In genomic region chr6:157314705-157315321, GRCh38 we compare ENCODE assay signal across 8 cellular contexts. TPM values are rescaled to one million over a fixed set of nuclear protein-coding genes. Genes with fewer than 3 reads are reported as not detected.
A peak's percentile ranks its signal among the peaks of the same experiment; 100 is the strongest.
DNase-seq lines count a peak whose midpoint lies in the region; ATAC-seq and TF ChIP-seq lines count a peak whose summit lies in the region.

No MANE protein-coding gene starts in this region.

- CTCF ChIA-PET in activated CD4-positive, alpha-beta T cell treated with anti-CD3 and anti-CD28 coated beads, Interleukin-2, amount 10 ng/mL, durations not matched to agents 7 days and 5 days (lab: Charles Lee): interaction anchor here (0.6 to 1.8 kb wide), 13 partner anchors 9 to 667 kb away, joined by 3 to 14 read pairs (median 3); partner anchors contain the start of genes SYNJ2 and TMEM242

- no peaks in the 10 kb centered on the region for H3K27me3 ChIP-seq in heart right ventricle
- H3K27me3 ChIP-seq in spleen (replicated peaks in 1 of 7): no peaks in the 10 kb centered on the region
- H3K27me3 ChIP-seq in effector memory CD4-positive, alpha-beta T cell (replicated peaks; ENCODE audit: control insufficient read depth, insufficient read depth, low read length, poor library complexity, severe bottlenecking): no peaks in the 10 kb centered on the region

- 20% methylated on average over 7 of the region's 7 CpGs for WGBS in heart right ventricle, 2 donors
- 17 to 26% (median 24%) methylated on average over 7 of the region's 7 CpGs for WGBS in spleen, 5 donors

- no peak overlapping the region for H3K27ac Mint-ChIP-seq in activated CD4-positive, alpha-beta T cell treated with anti-CD3 and anti-CD28 coated beads, Interleukin-2, amount 10 ng/mL, durations not matched to agents 7 days and 5 days

- H3K36me3 ChIP-seq in heart right ventricle (peaks cover 0 to 67% (median 18%) of the 10 kb centered on the region in 9 donors), spleen (peaks cover 0 to 65% (median 31%) of the 10 kb centered on the region in 6 donors)
- H3K36me3 ChIP-seq in effector memory CD4-positive, alpha-beta T cell (ENCODE audit: control insufficient read depth, insufficient read depth, low read length): peaks cover 20% of the 10 kb centered on the region

- H3K4me3 Mint-ChIP-seq in activated CD4-positive, alpha-beta T cell treated with anti-CD3 and anti-CD28 coated beads, Interleukin-2, amount 10 ng/mL, durations not matched to agents 7 days and 5 days: no peak overlapping the region

- H3K27ac ChIP-seq in heart right ventricle (peak overlapping the region in 3 of 10 donors; percentile 13 to 46 (median 26)), spleen (peak overlapping the region in 1 of 8 donors; percentile 9)
- no peak overlapping the region for H3K27ac ChIP-seq in effector memory CD4-positive, alpha-beta T cell (ENCODE audit: insufficient read depth, low read length, poor library complexity, severe bottlenecking)

- H3K4me3 ChIP-seq in heart right ventricle (no peak overlapping the region), spleen (no peak overlapping the region)
- H3K4me3 ChIP-seq in effector memory CD4-positive, alpha-beta T cell (ENCODE audit: insufficient read depth, low read depth, low read length, poor library complexity, severe bottlenecking): no peak overlapping the region

- H3K9me3 ChIP-seq in heart right ventricle (no peaks in the 10 kb centered on the region), spleen (no peaks in the 10 kb centered on the region)
- no peaks in the 10 kb centered on the region for H3K9me3 ChIP-seq in effector memory CD4-positive, alpha-beta T cell (ENCODE audit: control insufficient read depth, low read length)

- DNase-seq in AG08395 (ENCODE audit: low spot score): peak; percentile 70
- peak; percentile 58 for DNase-seq in activated CD4-positive, alpha-beta T cell treated with anti-CD3 and anti-CD28 coated beads, Interleukin-2, amount 10 ng/mL, durations not matched to agents 7 days and 5 days
- DNase-seq in heart right ventricle: no peak
- no peak for DNase-seq in spleen
- DNase-seq in mucosa of gallbladder (ENCODE audit: low spot score): no peak
- no peak for DNase-seq in effector memory CD4-positive, alpha-beta T cell

- TF ChIP-seq POLR2A in spleen (IDR thresholded peaks at IDR 0.05): no peak

- H3K4me1 ChIP-seq in heart right ventricle (peaks cover 0 to 37% (median 24%) of the 10 kb centered on the region in 9 donors), spleen (peaks cover 0 to 36% (median 12%) of the 10 kb centered on the region in 6 donors)
- no peaks in the 10 kb centered on the region for H3K4me1 ChIP-seq in effector memory CD4-positive, alpha-beta T cell (ENCODE audit: control insufficient read depth, insufficient read depth, low read length, poor library complexity, severe bottlenecking)

- no peaks in the 10 kb centered on the region for H3K9me3 Mint-ChIP-seq in activated CD4-positive, alpha-beta T cell treated with anti-CD3 and anti-CD28 coated beads, Interleukin-2, amount 10 ng/mL, durations not matched to agents 7 days and 5 days

- POLR2A ChIA-PET in activated CD4-positive, alpha-beta T cell treated with anti-CD3 and anti-CD28 coated beads, Interleukin-2, amount 10 ng/mL, durations not matched to agents 7 days and 5 days (lab: Charles Lee): no interaction called here

- peaks cover 9% of the 10 kb centered on the region for H3K4me1 Mint-ChIP-seq in activated CD4-positive, alpha-beta T cell treated with anti-CD3 and anti-CD28 coated beads, Interleukin-2, amount 10 ng/mL, durations not matched to agents 7 days and 5 days

- intact Hi-C loops in heart right ventricle (cut with DNase I): loop anchor here (2.0 to 10.0 kb wide), 13 partner anchors 66 to 750 kb away; partner anchors contain the start of gene ZDHHC14 (in 2 of the 10)
- intact Hi-C loops in spleen (cut with DNase I; ENCODE audit: low total_unique reads): loop anchor here (5.0 to 10.0 kb wide), 2 partner anchors 280 to 352 kb away; no protein-coding TSS in a partner anchor

- TF ChIP-seq CTCF in heart right ventricle (IDR thresholded peaks at IDR 0.05) (peak; percentile 56 to 97 (median 85)), spleen (IDR thresholded peaks at IDR 0.05 in 8 of 11, conservative IDR thresholded peaks at IDR 0.05 in 3 of 11) (peak; percentile 41 to 89 (median 77))

- H3K36me3 Mint-ChIP-seq in activated CD4-positive, alpha-beta T cell treated with anti-CD3 and anti-CD28 coated beads, Interleukin-2, amount 10 ng/mL, durations not matched to agents 7 days and 5 days (ENCODE audit: low read depth): peaks cover 25% of the 10 kb centered on the region

- ATAC-seq in GM18867 (IDR thresholded peaks at IDR 0.05; ENCODE audit: unreplicated experiment): peak; percentile 81
- ATAC-seq in HG03139 (IDR thresholded peaks at IDR 0.05; ENCODE audit: unreplicated experiment): peak; percentile 67
- ATAC-seq in heart right ventricle: peak in 7 of 8 donors; percentile 56 to 85 (median 69)

- H3K27me3 Mint-ChIP-seq in activated CD4-positive, alpha-beta T cell treated with anti-CD3 and anti-CD28 coated beads, Interleukin-2, amount 10 ng/mL, durations not matched to agents 7 days and 5 days: no peaks in the 10 kb centered on the region

RNA-seq across cellular contexts. Expression of gene TMEM242, which starts 8.5 kb away (rescaled TPM):
- 1 to 10 TPM; 7.9 to 9.0 TPM for total RNA-seq in activated CD4-positive, alpha-beta T cell treated with anti-CD3 and anti-CD28 coated beads, Interleukin-2, amount 10 ng/mL, durations not matched to agents 7 days and 5 days
- 10 to 100 TPM; 12.5 to 18.7 (median 16.7) TPM for total RNA-seq in heart right ventricle
- polyA plus RNA-seq in heart right ventricle: 10 to 100 TPM in 1 of 2 donors, 1 to 10 TPM in 1; 8.9 to 14.2 TPM
- 10 to 100 TPM in 3 of 7 donors, 1 to 10 TPM in 4; 5.6 to 16.0 (median 9.2) TPM for total RNA-seq in spleen
- polyA plus RNA-seq in spleen: 1 to 10 TPM; 3.7 to 6.7 (median 5.8) TPM
- 13.1 TPM for total RNA-seq in mucosa of gallbladder

Comparison
In these comparisons a context has a peak if more than half of its experiments do, and no peak if none do; other contexts are left out.
1. DNase-seq: peak in AG08395 (single experiment) and activated CD4-positive, alpha-beta T cell treated with anti-CD3 and anti-CD28 coated beads, Interleukin-2, amount 10 ng/mL, durations not matched to agents 7 days and 5 days (single experiment); none in heart right ventricle (0 of 2), spleen (single experiment), mucosa of gallbladder (single experiment) and effector memory CD4-positive, alpha-beta T cell (0 of 3).
2. Peak in every context shown above with its lines, with median percentiles within 50 percentile points of each other: ATAC-seq.